30 cellular contexts compared by ENCODE assay signal in the genomic region with DNA sequence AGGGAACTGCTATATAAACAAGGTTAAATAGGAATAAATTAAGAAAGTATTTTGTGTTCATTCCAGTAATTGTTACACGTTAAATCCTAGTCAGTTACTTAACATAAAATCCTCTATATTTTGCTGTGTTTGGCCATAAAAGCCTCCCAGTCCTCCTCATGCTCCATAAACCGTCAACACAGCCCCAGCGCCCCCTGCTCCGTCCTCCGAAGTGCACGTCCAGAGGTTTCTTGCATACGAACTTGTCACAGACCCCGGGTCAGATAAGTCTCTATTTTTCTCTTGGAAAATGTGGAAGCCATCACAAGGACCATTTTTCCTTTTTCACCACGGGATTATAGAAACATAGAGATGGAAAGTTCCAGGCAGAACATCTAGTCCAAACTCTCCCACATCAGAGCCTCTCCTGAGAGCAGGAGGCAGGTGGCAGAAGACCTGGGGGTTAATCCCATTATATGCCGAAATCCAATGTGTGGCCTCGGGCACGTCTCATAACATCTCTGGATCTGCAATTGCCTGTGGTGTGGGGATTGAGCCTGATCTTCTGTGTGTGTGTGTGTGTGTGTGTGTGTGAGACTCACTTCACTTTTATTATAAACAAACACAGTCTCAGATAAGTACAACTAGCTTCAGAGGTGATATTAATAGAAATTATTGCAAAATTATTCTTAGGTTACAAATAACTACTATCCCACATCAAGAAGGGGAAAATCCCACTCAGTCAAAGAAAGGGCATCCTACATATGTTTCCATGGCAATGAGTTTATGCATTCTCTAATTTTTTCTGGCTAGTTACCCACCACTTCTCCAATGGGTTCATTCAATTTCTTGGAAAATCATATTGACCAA.
"Had no signal": no experiment of that assay in that cellular context is flagged by ENCODE, and none has a peak within 500 bp of the region (broad histone marks: within the 10 kb centered on the region; RNA-seq: fewer than 3 reads in every experiment).

No MANE protein-coding gene starts in this region.

- DNase-seq: activated CD4-positive, alpha-beta memory T cell treated with anti-CD3 and anti-CD28 coated beads, Interleukin-2, amount 10 ng/mL, durations not matched to agents 7 days and 5 days; activated CD4-positive, alpha-beta T cell treated with anti-CD3 and anti-CD28 coated beads for 1 hour; activated CD4-positive, alpha-beta T cell treated with anti-CD3 and anti-CD28 coated beads, Interleukin-2, amount 10 ng/mL, durations not matched to agents 7 days and 5 days; activated CD8-positive, alpha-beta memory T cell treated with anti-CD3 and anti-CD28 coated beads, Interleukin-2, amount 50 U/mL, for 48 hours; activated gamma-delta T cell; activated naive CD4-positive, alpha-beta T cell treated with anti-CD3 and anti-CD28 coated beads, Interleukin-2, amount 10 ng/mL, durations not matched to agents 7 days and 5 days; activated naive CD8-positive, alpha-beta T cell treated with anti-CD3 and anti-CD28 coated beads, Interleukin-2, amount 10 ng/mL, durations not matched to agents 7 days and 5 days; activated T-cell treated with anti-CD3 and anti-CD28 coated beads, Interleukin-2, amount 50 U/mL, for 24 hours; amniotic stem cell; caudate nucleus; endodermal cell; gastrocnemius medialis; glutamatergic neuron; left cardiac atrium; mucosa of descending colon; right lobe of liver; stimulated activated CD4-positive, alpha-beta T cell treated with anti-CD3 and anti-CD28 coated beads, Interleukin-1b, Interleukin-23, amount 100 ng/mL, for 48 hours; stimulated activated CD4-positive, alpha-beta T cell treated with anti-CD3 and anti-CD28 coated beads, Interleukin-4, amount 100 ng/mL, for 4 hours; stimulated activated CD8-positive, alpha-beta memory T cell treated with anti-CD3 and anti-CD28 coated beads, Interleukin-4, amount 100 ng/mL, for 48 hours; stimulated activated naive CD8-positive, alpha-beta T cell treated with anti-CD3 and anti-CD28 coated beads, Interleukin-15, amount 100 ng/mL, for 72 hours; substantia nigra; T-helper 2 cell; upper lobe of right lung had no signal

- H3K9me3 ChIP-seq: gastrocnemius medialis, mucosa of descending colon, neutrophil, right lobe of liver, upper lobe of right lung had no signal

- H3K27ac ChIP-seq: gastrocnemius medialis, neutrophil, right lobe of liver, upper lobe of right lung had no signal

- H3K4me1 Mint-ChIP-seq: activated CD4-positive, alpha-beta memory T cell treated with anti-CD3 and anti-CD28 coated beads, Interleukin-2, amount 10 ng/mL, durations not matched to agents 7 days and 5 days; activated CD4-positive, alpha-beta T cell treated with anti-CD3 and anti-CD28 coated beads, Interleukin-2, amount 10 ng/mL, durations not matched to agents 7 days and 5 days; activated naive CD4-positive, alpha-beta T cell treated with anti-CD3 and anti-CD28 coated beads, Interleukin-2, amount 10 ng/mL, durations not matched to agents 7 days and 5 days; activated naive CD8-positive, alpha-beta T cell treated with anti-CD3 and anti-CD28 coated beads, Interleukin-2, amount 10 ng/mL, durations not matched to agents 7 days and 5 days; stimulated activated memory B cell treated with anti-CD40 and anti-IgM and Interleukin-4, amounts not matched to agents 10 μg/mL and 1 μg/mL and 100 μg/mL, for 72 hours; stimulated activated naive CD8-positive, alpha-beta T cell treated with anti-CD3 and anti-CD28 coated beads, Interleukin-15, amount 100 ng/mL, for 72 hours had no signal

- H3K36me3 ChIP-seq: gastrocnemius medialis, neutrophil, right lobe of liver, upper lobe of right lung had no signal

- H3K27me3 ChIP-seq: right lobe of liver had no signal

- H3K27ac Mint-ChIP-seq: activated CD4-positive, alpha-beta memory T cell treated with anti-CD3 and anti-CD28 coated beads, Interleukin-2, amount 10 ng/mL, durations not matched to agents 7 days and 5 days; activated CD4-positive, alpha-beta T cell treated with anti-CD3 and anti-CD28 coated beads, Interleukin-2, amount 10 ng/mL, durations not matched to agents 7 days and 5 days; activated naive CD4-positive, alpha-beta T cell treated with anti-CD3 and anti-CD28 coated beads, Interleukin-2, amount 10 ng/mL, durations not matched to agents 7 days and 5 days; activated naive CD8-positive, alpha-beta T cell treated with anti-CD3 and anti-CD28 coated beads, Interleukin-2, amount 10 ng/mL, durations not matched to agents 7 days and 5 days; activated T-cell treated with anti-CD3 and anti-CD28 coated beads, Interleukin-2, amount 50 U/mL, for 24 hours; endodermal cell; natural killer cell treated with Interleukin-12 subunit alpha and Interleukin-12 subunit beta and Interleukin-15 and Interleukin-18, amount 100 ng/mL, for 72 hours; progenitor cell of endocrine pancreas; stimulated activated memory B cell treated with anti-CD40 and anti-IgM and Interleukin-4, amounts not matched to agents 10 μg/mL and 1 μg/mL and 100 μg/mL, for 72 hours; stimulated activated naive CD8-positive, alpha-beta T cell treated with anti-CD3 and anti-CD28 coated beads, Interleukin-15, amount 100 ng/mL, for 72 hours; WTC11 had no signal

- H3K36me3 Mint-ChIP-seq: activated naive CD4-positive, alpha-beta T cell treated with anti-CD3 and anti-CD28 coated beads, Interleukin-2, amount 10 ng/mL, durations not matched to agents 7 days and 5 days; activated naive CD8-positive, alpha-beta T cell treated with anti-CD3 and anti-CD28 coated beads, Interleukin-2, amount 10 ng/mL, durations not matched to agents 7 days and 5 days; natural killer cell treated with Interleukin-12 subunit alpha and Interleukin-12 subunit beta and Interleukin-15 and Interleukin-18, amount 100 ng/mL, for 72 hours; stimulated activated memory B cell treated with anti-CD40 and anti-IgM and Interleukin-4, amounts not matched to agents 10 μg/mL and 1 μg/mL and 100 μg/mL, for 72 hours; WTC11 had no signal

- ATAC-seq: esophagus mucosa; left cardiac atrium; mucosa of descending colon; natural killer cell treated with Interleukin-12 subunit alpha and Interleukin-12 subunit beta and Interleukin-15 and Interleukin-18, amount 100 ng/mL, for 72 hours; right lobe of liver; stimulated activated memory B cell treated with anti-CD40 and anti-IgM and Interleukin-4, amounts not matched to agents 10 μg/mL and 1 μg/mL and 100 μg/mL, for 72 hours; stimulated activated naive CD8-positive, alpha-beta T cell treated with anti-CD3 and anti-CD28 coated beads, Interleukin-15, amount 100 ng/mL, for 72 hours; upper lobe of right lung; WTC11 had no signal

- H3K4me2 ChIP-seq: smooth muscle cell had no signal

- H3K4me3 ChIP-seq: gastrocnemius medialis, mucosa of descending colon, right lobe of liver, smooth muscle cell, upper lobe of right lung had no signal

- H3K4me1 ChIP-seq: gastrocnemius medialis, right lobe of liver, upper lobe of right lung had no signal

- H3K27me3 Mint-ChIP-seq: activated CD4-positive, alpha-beta memory T cell treated with anti-CD3 and anti-CD28 coated beads, Interleukin-2, amount 10 ng/mL, durations not matched to agents 7 days and 5 days; activated CD4-positive, alpha-beta T cell treated with anti-CD3 and anti-CD28 coated beads, Interleukin-2, amount 10 ng/mL, durations not matched to agents 7 days and 5 days had no signal

- H3K4me3 Mint-ChIP-seq: activated CD4-positive, alpha-beta memory T cell treated with anti-CD3 and anti-CD28 coated beads, Interleukin-2, amount 10 ng/mL, durations not matched to agents 7 days and 5 days; activated CD4-positive, alpha-beta T cell treated with anti-CD3 and anti-CD28 coated beads, Interleukin-2, amount 10 ng/mL, durations not matched to agents 7 days and 5 days; activated naive CD4-positive, alpha-beta T cell treated with anti-CD3 and anti-CD28 coated beads, Interleukin-2, amount 10 ng/mL, durations not matched to agents 7 days and 5 days; activated naive CD8-positive, alpha-beta T cell treated with anti-CD3 and anti-CD28 coated beads, Interleukin-2, amount 10 ng/mL, durations not matched to agents 7 days and 5 days; activated T-cell treated with anti-CD3 and anti-CD28 coated beads, Interleukin-2, amount 50 U/mL, for 24 hours; endodermal cell; natural killer cell treated with Interleukin-12 subunit alpha and Interleukin-12 subunit beta and Interleukin-15 and Interleukin-18, amount 100 ng/mL, for 72 hours; stimulated activated memory B cell treated with anti-CD40 and anti-IgM and Interleukin-4, amounts not matched to agents 10 μg/mL and 1 μg/mL and 100 μg/mL, for 72 hours; stimulated activated naive CD8-positive, alpha-beta T cell treated with anti-CD3 and anti-CD28 coated beads, Interleukin-15, amount 100 ng/mL, for 72 hours; WTC11 had no signal

- H3K9me3 Mint-ChIP-seq: activated CD4-positive, alpha-beta memory T cell treated with anti-CD3 and anti-CD28 coated beads, Interleukin-2, amount 10 ng/mL, durations not matched to agents 7 days and 5 days; activated CD4-positive, alpha-beta T cell treated with anti-CD3 and anti-CD28 coated beads, Interleukin-2, amount 10 ng/mL, durations not matched to agents 7 days and 5 days; activated naive CD4-positive, alpha-beta T cell treated with anti-CD3 and anti-CD28 coated beads, Interleukin-2, amount 10 ng/mL, durations not matched to agents 7 days and 5 days; activated naive CD8-positive, alpha-beta T cell treated with anti-CD3 and anti-CD28 coated beads, Interleukin-2, amount 10 ng/mL, durations not matched to agents 7 days and 5 days; activated T-cell treated with anti-CD3 and anti-CD28 coated beads, Interleukin-2, amount 50 U/mL, for 24 hours; endodermal cell; natural killer cell treated with Interleukin-12 subunit alpha and Interleukin-12 subunit beta and Interleukin-15 and Interleukin-18, amount 100 ng/mL, for 72 hours; stimulated activated memory B cell treated with anti-CD40 and anti-IgM and Interleukin-4, amounts not matched to agents 10 μg/mL and 1 μg/mL and 100 μg/mL, for 72 hours; stimulated activated naive CD8-positive, alpha-beta T cell treated with anti-CD3 and anti-CD28 coated beads, Interleukin-15, amount 100 ng/mL, for 72 hours; WTC11 had no signal
